In the genomic region with DNA sequence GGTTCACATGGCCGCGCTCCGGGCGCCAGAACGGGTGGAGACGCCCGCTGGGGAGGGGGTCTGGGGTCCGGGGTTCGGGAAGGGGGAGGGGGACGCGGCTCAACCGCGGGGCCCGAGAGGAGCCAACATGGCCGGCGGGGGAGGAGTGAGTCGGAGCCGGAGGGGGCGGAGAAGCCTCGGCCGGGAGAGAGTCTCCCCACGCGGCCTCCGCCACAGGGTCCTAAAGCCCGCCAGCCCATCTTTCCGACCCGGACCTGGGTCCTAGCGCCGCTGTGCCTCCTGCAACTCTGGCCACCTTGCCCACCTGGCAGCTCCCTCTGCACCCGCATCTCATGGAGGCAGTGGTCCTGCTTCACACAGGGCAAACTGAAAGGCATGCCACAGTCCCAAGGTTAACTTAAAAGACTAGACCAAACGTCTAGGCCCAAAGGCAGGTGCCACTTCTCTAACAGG, we compare ENCODE assay signal across 8 cellular contexts. TPM values are rescaled to one million over a fixed set of nuclear protein-coding genes. Genes with fewer than 3 reads are reported as not detected.
A peak's percentile ranks its signal among the peaks of the same experiment; 100 is the strongest.
DNase-seq lines count a peak whose midpoint lies in the region; ATAC-seq and TF ChIP-seq lines count a peak whose summit lies in the region.

Gene BAZ2A (minus strand): TSS at position 147 of the 453 bp plus-strand sequence. CDS start 12,796 bp downstream, outside the sequence.

- intact Hi-C loops in spleen (cut with DNase I; ENCODE audit: low total_unique reads): no loop called here

- POLR2A ChIA-PET in AG04449 (lab: Yijun Ruan, JAX): no interaction called here

- H3K4me1 ChIP-seq in spleen: peaks cover 62 to 84% (median 77%) of the 10 kb centered on the region in 6 donors

- H3K9me3 ChIP-seq in spleen: no peaks in the 10 kb centered on the region

- no peak for DNase-seq in AG04449 (ENCODE audit: low read depth, low spot score)
- DNase-seq in NCI-H345 (lab: John Stamatoyannopoulos, UW): peak; percentile 85
- peak; percentile 81 for DNase-seq in central memory CD4-positive, alpha-beta T cell
- peak; percentile 89 for DNase-seq in inferior parietal cortex (ENCODE audit: extremely low spot score)
- DNase-seq in spleen: peak; percentile 99

- no peak for TF ChIP-seq CTCF in AG04449 (IDR thresholded peaks at IDR 0.05; ENCODE audit: insufficient read depth, low read length, missing control alignments)
- peak in 1 of 11 experiments; percentile 11 for TF ChIP-seq CTCF in spleen (IDR thresholded peaks at IDR 0.05 in 8 of 11, conservative IDR thresholded peaks at IDR 0.05 in 3 of 11)

- peak; percentile 61 for ATAC-seq in GM19023 (IDR thresholded peaks at IDR 0.05; ENCODE audit: unreplicated experiment)
- peak; percentile 50 for ATAC-seq in HG03196 (IDR thresholded peaks at IDR 0.05; ENCODE audit: unreplicated experiment)
- ATAC-seq in activated CD4-positive, CD25-positive, alpha-beta regulatory T cell treated with anti-CD3 and anti-CD28 coated beads, Interleukin-2, amount 50 U/mL, for 24 hours: peak; percentile 82 to 84

- peak within 1 kb of the TSS; percentile 91 to 98 (median 96) for H3K27ac ChIP-seq in spleen

- H3K4me3 ChIP-seq in AG04449 (ENCODE audit: low read depth, low read length) (peak within 1 kb of the TSS; percentile 91), spleen (peak within 1 kb of the TSS; percentile 96 to 99 (median 98))

- no peak for TF ChIP-seq POLR2A in spleen (IDR thresholded peaks at IDR 0.05)

- 1 to 3% (median 1%) methylated on average over 22 to 31 of the region's 31 CpGs for WGBS in spleen, 5 donors

- H3K36me3 ChIP-seq in spleen: peaks cover 0 to 25% (median 0%) of the 10 kb centered on the region in 6 donors

- CTCF ChIA-PET in AG04449 (lab: Yijun Ruan, JAX): interaction anchor here (1.6 to 3.5 kb wide), 5 partner anchors 9 to 118 kb away, joined by 5 to 17 read pairs (median 7); no protein-coding TSS in a partner anchor

- H3K27me3 ChIP-seq in spleen (replicated peaks in 1 of 7): no peaks in the 10 kb centered on the region

RNA-seq across cellular contexts. Expression of gene BAZ2A, which starts in this region (rescaled TPM):
- total RNA-seq in spleen: 100 to 1,000 TPM; 140 to 238 (median 166) TPM
- 10 to 100 TPM in 2 of 3 donors, 1 to 10 TPM in 1; 8.8 to 42.5 (median 12.5) TPM for polyA plus RNA-seq in spleen
